Comparison of ENCODE assay signal across 8 cellular contexts in genomic region chr12:25387136-25388050, GRCh38.
DNase-seq lines count a peak whose midpoint lies in the region; ATAC-seq and TF ChIP-seq lines count a peak whose summit lies in the region.

No MANE protein-coding gene starts in this region.

- no peaks in the 10 kb centered on the region for H3K36me3 ChIP-seq in HUES64 (ENCODE audit: insufficient read depth, low read length)
- no peaks in the 10 kb centered on the region for H3K36me3 ChIP-seq in NT2/D1 (ENCODE audit: insufficient read depth, insufficient read length, low read length)

- no peak for ATAC-seq in HG03432 (IDR thresholded peaks at IDR 0.05; ENCODE audit: unreplicated experiment)

- H3K27ac ChIP-seq in HUES64 (ENCODE audit: low read depth, low read length): no peak overlapping the region

- H3K9me3 ChIP-seq in HUES64 (ENCODE audit: insufficient read depth, low read depth, low read length) (no peaks in the 10 kb centered on the region), NT2/D1 (ENCODE audit: insufficient read depth, low read length) (no peaks in the 10 kb centered on the region), mononuclear cell (ENCODE audit: low read depth, low read length) (no peaks in the 10 kb centered on the region)

- TF ChIP-seq CTCF in GM12872 (IDR thresholded peaks at IDR 0.05; ENCODE audit: insufficient read depth, low read depth, low read length): peak; percentile 77
- TF ChIP-seq CTCF in epithelial cell of esophagus (IDR thresholded peaks at IDR 0.05; ENCODE audit: insufficient read depth, low read depth, low read length, missing control alignments): peak; percentile 81

- peak overlapping the region; percentile 98; the same call in 1 of the 2 replicates for H3K9ac ChIP-seq in HUES64 (ENCODE audit: low read depth, low read length)
- H3K9ac ChIP-seq in NT2/D1 (ENCODE audit: insufficient read length, low read depth): peak overlapping the region; percentile 95

- peaks cover 20% of the 10 kb centered on the region for H3K27me3 ChIP-seq in HUES64 (ENCODE audit: insufficient read depth, low read length)
- peaks cover 10% of the 10 kb centered on the region for H3K27me3 ChIP-seq in NT2/D1 (ENCODE audit: insufficient read depth, insufficient read length)
- no peaks in the 10 kb centered on the region for H3K27me3 ChIP-seq in mononuclear cell (ENCODE audit: insufficient read depth, low read length)

- peaks cover 11% of the 10 kb centered on the region; the same call in 1 of the 2 replicates for H3K4me1 ChIP-seq in HUES64 (ENCODE audit: insufficient read depth, low read length)
- no peaks in the 10 kb centered on the region for H3K4me1 ChIP-seq in NT2/D1 (ENCODE audit: insufficient read depth, insufficient read length)
- H3K4me1 ChIP-seq in mononuclear cell (ENCODE audit: insufficient read depth, low read length): peaks cover 27% of the 10 kb centered on the region

- WGBS in HUES64: 10% methylated on average over 11 of the region's 16 CpGs

- H3K4me3 ChIP-seq in HUES64 (ENCODE audit: low read length) (peak overlapping the region; percentile 83), NT2/D1 (ENCODE audit: insufficient read length, low read depth) (peak overlapping the region; percentile 79), epithelial cell of esophagus (ENCODE audit: low read length) (peak overlapping the region; percentile 82), mononuclear cell (ENCODE audit: low read length) (peak overlapping the region; percentile 83)

- peak; percentile 97 for DNase-seq in NT2/D1 (ENCODE audit: low read depth, low spot score)
- peak; percentile 73 for DNase-seq in activated CD8-positive, alpha-beta memory T cell treated with anti-CD3 and anti-CD28 coated beads, Interleukin-2, amount 50 U/mL, for 4 hours
- peak; percentile 88 for DNase-seq in epithelial cell of esophagus (ENCODE audit: low read depth)
- peak; percentile 32 to 54 for DNase-seq in stimulated activated CD8-positive, alpha-beta memory T cell treated with anti-CD3 and anti-CD28 coated beads, Interleukin-15, amount 100 ng/mL, for 4 hours (ENCODE audit: low read depth in 2 of 2)

Comparison
In these comparisons a context has a peak if more than half of its experiments do, and no peak if none do; other contexts are left out.
1. DNase-seq: peak in every context shown above with its lines; median percentile 97 in NT2/D1; 88 in epithelial cell of esophagus; 73 in activated CD8-positive, alpha-beta memory T cell treated with anti-CD3 and anti-CD28 coated beads, Interleukin-2, amount 50 U/mL, for 4 hours; 43 in stimulated activated CD8-positive, alpha-beta memory T cell treated with anti-CD3 and anti-CD28 coated beads, Interleukin-15, amount 100 ng/mL, for 4 hours.